Comparison of ENCODE assay signal across 18 cellular contexts in genomic region chr14:90555126-90556049, GRCh38.
DNase-seq lines count a peak whose midpoint lies in the region; ATAC-seq and TF ChIP-seq lines count a peak whose summit lies in the region.
"Had no signal": no experiment of that assay in that cellular context is flagged by ENCODE, and none has a peak within 500 bp of the region (broad histone marks: within the 10 kb centered on the region; RNA-seq: fewer than 3 reads in every experiment).

No MANE protein-coding gene starts in this region.

- H3K9ac ChIP-seq in iPS-20b (ENCODE audit: low read depth, low read length), result peak overlapping the region; percentile 45; the same call in 1 of the 2 replicates
- H3K9ac ChIP-seq: SK-N-SH had no signal

- H3K4me3 ChIP-seq in BE2C (ENCODE audit: low read depth, low read length) (peak overlapping the region; percentile 41), iPS-20b (ENCODE audit: low read length) (no peak overlapping the region)
- H3K4me3 ChIP-seq: HAP-1, vagina had no signal

- H3K27me3 ChIP-seq in BE2C (no peaks in the 10 kb centered on the region), iPS-20b (ENCODE audit: insufficient read depth, low read length) (peaks cover 12% of the 10 kb centered on the region; the same call in 1 of the 2 replicates)
- H3K27me3 ChIP-seq: vagina had no signal

- H3K27ac ChIP-seq in VCaP (peak overlapping the region; percentile 79), iPS-20b (ENCODE audit: low read length) (no peak overlapping the region)
- H3K27ac ChIP-seq: vagina had no signal

- no peaks in the 10 kb centered on the region for H3K9me3 ChIP-seq in BE2C
- peaks cover 2% of the 10 kb centered on the region; the same call in 1 of the 2 replicates for H3K9me3 ChIP-seq in iPS-20b (ENCODE audit: insufficient read depth, low read depth, low read length)
- H3K9me3 ChIP-seq: HAP-1, SK-N-SH, vagina had no signal

- H3K4me1 ChIP-seq in BE2C (peaks cover 15% of the 10 kb centered on the region), iPS-20b (ENCODE audit: insufficient read depth, low read length) (peaks cover 10% of the 10 kb centered on the region)
- H3K4me1 ChIP-seq: HAP-1 had no signal

- H3K36me3 ChIP-seq in BE2C (no peaks in the 10 kb centered on the region), iPS-20b (ENCODE audit: insufficient read depth, low read depth, low read length) (no peaks in the 10 kb centered on the region)
- H3K36me3 ChIP-seq: HAP-1, vagina had no signal

- ATAC-seq in GM19452 (IDR thresholded peaks at IDR 0.05; ENCODE audit: unreplicated experiment), result no peak
- ATAC-seq: activated naive CD8-positive, alpha-beta T cell treated with anti-CD3 and anti-CD28 coated beads, Interleukin-2, amount 50 U/mL, for 24 hours had no signal

- TF ChIP-seq CTCF in BE2C (IDR thresholded peaks at IDR 0.05; ENCODE audit: low read depth, low read length) (no peak), VCaP (conservative IDR thresholded peaks at IDR 0.05) (no peak)

- DNase-seq in BE2C, result no peak
- DNase-seq in pons (ENCODE audit: low spot score), result peak; percentile 42
- no peak for DNase-seq in NCI-H2081 treated with DMSO at 0.1 percent for 48 hours (lab: John Stamatoyannopoulos, UW)
- DNase-seq in NCI-H524 treated with DMSO at 0.1 percent for 48 hours (lab: John Stamatoyannopoulos, UW), result no peak
- no peak for DNase-seq in D341Med (ENCODE audit: low spot score)
- DNase-seq: activated CD4-positive, alpha-beta T cell treated with anti-CD3 and anti-CD28 coated beads, Interleukin-2, amount 50 U/mL, for 1 hour; activated naive CD8-positive, alpha-beta T cell treated with anti-CD3 and anti-CD28 coated beads, Interleukin-2, amount 50 U/mL, for 24 hours; activated T-cell treated with anti-CD3 and anti-CD28 coated beads, Interleukin-2, amount 50 U/mL, for 48 hours; MM.1S; naive B cell; NCI-H2029; stimulated activated CD4-positive, alpha-beta T cell treated with anti-CD3 and anti-CD28 coated beads, Interleukin-4, amount 100 ng/mL, for 24 hours had no signal
